8 cellular contexts compared by ENCODE assay signal in genomic region chr18:57434536-57435494, GRCh38. TPM values are rescaled to one million over a fixed set of nuclear protein-coding genes. Genes with fewer than 3 reads are reported as not detected.
DNase-seq lines count a peak whose midpoint lies in the region; ATAC-seq and TF ChIP-seq lines count a peak whose summit lies in the region.

ONECUT2 (plus strand) TSS chr18:57435374; CDS start chr18:57435717, 343 bp downstream.

- peaks cover 94% of the 10 kb centered on the region for H3K27me3 ChIP-seq in ACC112 (ENCODE audit: insufficient read depth, low read length)

- ATAC-seq in GM19452 (IDR thresholded peaks at IDR 0.05; ENCODE audit: unreplicated experiment) = peak; percentile 75
- ATAC-seq in naive thymus-derived CD8-positive, alpha-beta T cell = peak; percentile 78 to 86

- no peak for TF ChIP-seq RAD21 in Ishikawa (IDR thresholded peaks at IDR 0.05; ENCODE audit: low read depth)

- H3K79me2 ChIP-seq in ACC112 (ENCODE audit: control insufficient read depth, insufficient read depth, low read length, unreplicated experiment) = no peaks in the 10 kb centered on the region

- H3K36me3 Mint-ChIP-seq in activated T-helper 2 cell treated with anti-CD3 and anti-CD28 coated beads, Interferon-gamma antibody, Interleukin-2, Interleukin-4, amounts not matched to agents 10 μg/mL and 5 μg/mL and 100 μg/mL, durations not matched to agents 14 hours and 24 hours and 36 hours (ENCODE audit: low read depth) = peaks cover 10% of the 10 kb centered on the region
- peaks cover 8 to 20% (median 17%) of the 10 kb centered on the region in 3 donors for H3K36me3 Mint-ChIP-seq in naive thymus-derived CD8-positive, alpha-beta T cell

- H3K4me1 Mint-ChIP-seq in activated T-helper 2 cell treated with anti-CD3 and anti-CD28 coated beads, Interferon-gamma antibody, Interleukin-2, Interleukin-4, amounts not matched to agents 10 μg/mL and 5 μg/mL and 100 μg/mL, durations not matched to agents 14 hours and 24 hours and 36 hours (ENCODE audit: low read depth) = peaks cover 12% of the 10 kb centered on the region
- peaks cover 24 to 58% (median 46%) of the 10 kb centered on the region in 4 donors for H3K4me1 Mint-ChIP-seq in naive thymus-derived CD8-positive, alpha-beta T cell

- peaks cover 84% of the 10 kb centered on the region for H3K27me3 Mint-ChIP-seq in activated T-helper 2 cell treated with anti-CD3 and anti-CD28 coated beads, Interferon-gamma antibody, Interleukin-2, Interleukin-4, amounts not matched to agents 10 μg/mL and 5 μg/mL and 100 μg/mL, durations not matched to agents 14 hours and 24 hours and 36 hours (ENCODE audit: low read depth)
- peaks cover 48 to 93% (median 76%) of the 10 kb centered on the region in 5 donors for H3K27me3 Mint-ChIP-seq in naive thymus-derived CD8-positive, alpha-beta T cell

- TF ChIP-seq EP300 in Ishikawa (IDR thresholded peaks at IDR 0.05; ENCODE audit: borderline replicate concordance) = no peak

- H3K4me3 ChIP-seq in ACC112 (ENCODE audit: low read depth, low read length) = peak within 1 kb of the TSS; percentile 55

- H2AFZ ChIP-seq in ACC112 (ENCODE audit: low read length, unreplicated experiment) = no peak within 1 kb of the TSS

- peak within 1 kb of the TSS; percentile 21 for H3K4me3 Mint-ChIP-seq in activated T-helper 2 cell treated with anti-CD3 and anti-CD28 coated beads, Interferon-gamma antibody, Interleukin-2, Interleukin-4, amounts not matched to agents 10 μg/mL and 5 μg/mL and 100 μg/mL, durations not matched to agents 14 hours and 24 hours and 36 hours (ENCODE audit: low read depth)
- peak within 1 kb of the TSS; percentile 58 to 89 (median 72) for H3K4me3 Mint-ChIP-seq in naive thymus-derived CD8-positive, alpha-beta T cell

- intact Hi-C loops in activated T-helper 2 cell treated with anti-CD3 and anti-CD28 coated beads, Interferon-gamma antibody, Interleukin-2, Interleukin-4, amounts not matched to agents 10 μg/mL and 5 μg/mL and 100 μg/mL, durations not matched to agents 14 hours and 24 hours and 36 hours (cut with micrococcal nuclease) = loop anchor here (5.0 to 10.0 kb wide), 5 partner anchors 83 to 1832 kb away; partner anchors contain the start of genes ATP8B1 and ST8SIA3

- no peak within 1 kb of the TSS for H3K27ac ChIP-seq in ACC112 (ENCODE audit: low read depth, low read length)

- H3K4me1 ChIP-seq in ACC112 (ENCODE audit: control insufficient read depth, insufficient read depth, low read length, unreplicated experiment) = peaks cover 2% of the 10 kb centered on the region

- H3K36me3 ChIP-seq in ACC112 (ENCODE audit: insufficient read depth, low read length) = no peaks in the 10 kb centered on the region

- POLR2A ChIA-PET in naive thymus-derived CD8-positive, alpha-beta T cell (lab: Charles Lee) = no interaction called here

- H3K9me3 Mint-ChIP-seq in activated T-helper 2 cell treated with anti-CD3 and anti-CD28 coated beads, Interferon-gamma antibody, Interleukin-2, Interleukin-4, amounts not matched to agents 10 μg/mL and 5 μg/mL and 100 μg/mL, durations not matched to agents 14 hours and 24 hours and 36 hours = no peaks in the 10 kb centered on the region
- H3K9me3 Mint-ChIP-seq in naive thymus-derived CD8-positive, alpha-beta T cell = peaks cover 3 to 35% (median 12%) of the 10 kb centered on the region in 9 donors

- DNase-seq in RKO (ENCODE audit: low spot score) (peak; percentile 94), fibroblast of peridontal ligament (ENCODE audit: extremely low read depth) (peak; percentile 63)
- DNase-seq in activated T-helper 2 cell treated with anti-CD3 and anti-CD28 coated beads, Interferon-gamma antibody, Interleukin-2, Interleukin-4, amounts not matched to agents 10 μg/mL and 5 μg/mL and 100 μg/mL, durations not matched to agents 14 hours and 24 hours and 36 hours (ENCODE audit: low spot score) = no peak
- peak; percentile 19 to 72 (median 40) for DNase-seq in naive thymus-derived CD8-positive, alpha-beta T cell
- peak; percentile 44 for DNase-seq in stimulated activated naive CD4-positive, alpha-beta T cell treated with Interleukin-2 at 50 U/mL for 16 hours (lab: John Stamatoyannopoulos, UW)

- peak within 1 kb of the TSS; percentile 58 for H3K27ac Mint-ChIP-seq in activated T-helper 2 cell treated with anti-CD3 and anti-CD28 coated beads, Interferon-gamma antibody, Interleukin-2, Interleukin-4, amounts not matched to agents 10 μg/mL and 5 μg/mL and 100 μg/mL, durations not matched to agents 14 hours and 24 hours and 36 hours
- H3K27ac Mint-ChIP-seq in naive thymus-derived CD8-positive, alpha-beta T cell = peak within 1 kb of the TSS in 2 of 10 donors; percentile 34 to 43

TF ChIP-seq in Ishikawa, 13 proteins besides CTCF, POLR2A, EP300 and RAD21:
- TF ChIP-seq, protein P1, sequence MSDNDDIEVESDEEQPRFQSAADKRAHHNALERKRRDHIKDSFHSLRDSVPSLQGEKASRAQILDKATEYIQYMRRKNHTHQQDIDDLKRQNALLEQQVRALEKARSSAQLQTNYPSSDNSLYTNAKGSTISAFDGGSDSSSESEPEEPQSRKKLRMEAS (IDR thresholded peaks at IDR 0.05) = no peak; the same call in 1 of the 2 replicates
- no peak for TF ChIP-seq ZBTB7A (IDR thresholded peaks at IDR 0.05; ENCODE audit: low read depth)
- no peak for TF ChIP-seq EGR1 (IDR thresholded peaks at IDR 0.05)
- TF ChIP-seq, protein P2, sequence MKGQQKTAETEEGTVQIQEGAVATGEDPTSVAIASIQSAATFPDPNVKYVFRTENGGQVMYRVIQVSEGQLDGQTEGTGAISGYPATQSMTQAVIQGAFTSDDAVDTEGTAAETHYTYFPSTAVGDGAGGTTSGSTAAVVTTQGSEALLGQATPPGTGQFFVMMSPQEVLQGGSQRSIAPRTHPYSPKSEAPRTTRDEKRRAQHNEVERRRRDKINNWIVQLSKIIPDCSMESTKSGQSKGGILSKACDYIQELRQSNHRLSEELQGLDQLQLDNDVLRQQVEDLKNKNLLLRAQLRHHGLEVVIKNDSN (IDR thresholded peaks at IDR 0.05) = no peak
- TF ChIP-seq, protein P3, sequence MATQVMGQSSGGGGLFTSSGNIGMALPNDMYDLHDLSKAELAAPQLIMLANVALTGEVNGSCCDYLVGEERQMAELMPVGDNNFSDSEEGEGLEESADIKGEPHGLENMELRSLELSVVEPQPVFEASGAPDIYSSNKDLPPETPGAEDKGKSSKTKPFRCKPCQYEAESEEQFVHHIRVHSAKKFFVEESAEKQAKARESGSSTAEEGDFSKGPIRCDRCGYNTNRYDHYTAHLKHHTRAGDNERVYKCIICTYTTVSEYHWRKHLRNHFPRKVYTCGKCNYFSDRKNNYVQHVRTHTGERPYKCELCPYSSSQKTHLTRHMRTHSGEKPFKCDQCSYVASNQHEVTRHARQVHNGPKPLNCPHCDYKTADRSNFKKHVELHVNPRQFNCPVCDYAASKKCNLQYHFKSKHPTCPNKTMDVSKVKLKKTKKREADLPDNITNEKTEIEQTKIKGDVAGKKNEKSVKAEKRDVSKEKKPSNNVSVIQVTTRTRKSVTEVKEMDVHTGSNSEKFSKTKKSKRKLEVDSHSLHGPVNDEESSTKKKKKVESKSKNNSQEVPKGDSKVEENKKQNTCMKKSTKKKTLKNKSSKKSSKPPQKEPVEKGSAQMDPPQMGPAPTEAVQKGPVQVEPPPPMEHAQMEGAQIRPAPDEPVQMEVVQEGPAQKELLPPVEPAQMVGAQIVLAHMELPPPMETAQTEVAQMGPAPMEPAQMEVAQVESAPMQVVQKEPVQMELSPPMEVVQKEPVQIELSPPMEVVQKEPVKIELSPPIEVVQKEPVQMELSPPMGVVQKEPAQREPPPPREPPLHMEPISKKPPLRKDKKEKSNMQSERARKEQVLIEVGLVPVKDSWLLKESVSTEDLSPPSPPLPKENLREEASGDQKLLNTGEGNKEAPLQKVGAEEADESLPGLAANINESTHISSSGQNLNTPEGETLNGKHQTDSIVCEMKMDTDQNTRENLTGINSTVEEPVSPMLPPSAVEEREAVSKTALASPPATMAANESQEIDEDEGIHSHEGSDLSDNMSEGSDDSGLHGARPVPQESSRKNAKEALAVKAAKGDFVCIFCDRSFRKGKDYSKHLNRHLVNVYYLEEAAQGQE (IDR thresholded peaks at IDR 0.05; ENCODE audit: low read depth) = peak; percentile 74
- peak; percentile 75 for TF ChIP-seq TAF1 (IDR thresholded peaks at IDR 0.05; ENCODE audit: low read depth)
- 0 out of 2 replicates have a peak, but pooled peaks have one; percentile 15 for TF ChIP-seq CREB1 (IDR thresholded peaks at IDR 0.05; ENCODE audit: low read depth)
- TF ChIP-seq YY1 (IDR thresholded peaks at IDR 0.05; ENCODE audit: low read depth) = no peak
TF ChIP-seq in Ishikawa: peak in this region for 3.

RNA-seq across cellular contexts. Expression of gene ONECUT2, which starts in this region (rescaled TPM):
- total RNA-seq in activated T-helper 2 cell treated with anti-CD3 and anti-CD28 coated beads, Interferon-gamma antibody, Interleukin-2, Interleukin-4, amounts not matched to agents 10 μg/mL and 5 μg/mL and 100 μg/mL, durations not matched to agents 14 hours and 24 hours and 36 hours = not detected in 2 replicates
- total RNA-seq in naive thymus-derived CD8-positive, alpha-beta T cell = not detected
- not detected for polyA plus RNA-seq in naive thymus-derived CD8-positive, alpha-beta T cell

Comparison
In these comparisons a context has a peak if more than half of its experiments do, and no peak if none do; other contexts are left out.
1. Peak in DNase-seq and ATAC-seq in naive thymus-derived CD8-positive, alpha-beta T cell; RNA of the gene not detected or under 1 TPM.